In genomic region chr11:118448294-118448693, GRCh38 we compare ENCODE assay signal across 10 cellular contexts. TPM values are rescaled to one million over a fixed set of nuclear protein-coding genes. Genes with fewer than 3 reads are reported as not detected.
DNase-seq lines count a peak whose midpoint lies in the region; ATAC-seq and TF ChIP-seq lines count a peak whose summit lies in the region.
"Had no signal": no experiment of that assay in that cellular context is flagged by ENCODE, and none has a peak within 500 bp of the region (broad histone marks: within the 10 kb centered on the region; RNA-seq: fewer than 3 reads in every experiment).

No MANE protein-coding gene starts in this region.

- H3K4me3 Mint-ChIP-seq in activated naive CD8-positive, alpha-beta T cell treated with anti-CD3 and anti-CD28 coated beads, Interleukin-2, amount 10 ng/mL, durations not matched to agents 7 days and 5 days: peak overlapping the region; percentile 6
- H3K4me3 Mint-ChIP-seq: brain had no signal

- ATAC-seq in GM19351 (IDR thresholded peaks at IDR 0.05; ENCODE audit: unreplicated experiment) (peak; percentile 87), HG03095 (IDR thresholded peaks at IDR 0.05; ENCODE audit: unreplicated experiment) (peak; percentile 72)
- peak; percentile 85 for ATAC-seq in activated naive CD8-positive, alpha-beta T cell treated with anti-CD3 and anti-CD28 coated beads, Interleukin-2, amount 10 ng/mL, durations not matched to agents 7 days and 5 days (ENCODE audit: low read depth)

- H3K4me1 ChIP-seq in A673 (ENCODE audit: insufficient read depth, low read length, poor library complexity, severe bottlenecking) (peaks cover 11% of the 10 kb centered on the region), smooth muscle cell (ENCODE audit: low read depth) (no peaks in the 10 kb centered on the region)

- H3K36me3 ChIP-seq in A673 (ENCODE audit: insufficient read depth, low read length, poor library complexity, severe bottlenecking) (no peaks in the 10 kb centered on the region), smooth muscle cell (ENCODE audit: low read depth) (no peaks in the 10 kb centered on the region)

- DNase-seq in ELR (ENCODE audit: low read depth): peak; percentile 66
- no peak for DNase-seq in activated naive CD8-positive, alpha-beta T cell treated with anti-CD3 and anti-CD28 coated beads, Interleukin-2, amount 10 ng/mL, durations not matched to agents 7 days and 5 days
- no peak for DNase-seq in A673 (ENCODE audit: low spot score)
- DNase-seq in Ammon's horn (ENCODE audit: low spot score): no peak
- no peak for DNase-seq in dorsolateral prefrontal cortex
- DNase-seq in smooth muscle cell (lab: John Stamatoyannopoulos, UW; ENCODE audit: unreplicated experiment): no peak
- DNase-seq: Kasumi-1 had no signal

- no peak overlapping the region for H3K27ac ChIP-seq in A673 (ENCODE audit: low read depth, low read length, poor library complexity, severe bottlenecking)
- no peak overlapping the region for H3K27ac ChIP-seq in dorsolateral prefrontal cortex
- H3K27ac ChIP-seq in smooth muscle cell (ENCODE audit: low read depth): no peak overlapping the region

- peaks cover 42% of the 10 kb centered on the region for H3K4me1 Mint-ChIP-seq in activated naive CD8-positive, alpha-beta T cell treated with anti-CD3 and anti-CD28 coated beads, Interleukin-2, amount 10 ng/mL, durations not matched to agents 7 days and 5 days

- no peak overlapping the region for H3K27ac Mint-ChIP-seq in activated naive CD8-positive, alpha-beta T cell treated with anti-CD3 and anti-CD28 coated beads, Interleukin-2, amount 10 ng/mL, durations not matched to agents 7 days and 5 days
- H3K27ac Mint-ChIP-seq: brain had no signal

- H3K36me3 Mint-ChIP-seq in activated naive CD8-positive, alpha-beta T cell treated with anti-CD3 and anti-CD28 coated beads, Interleukin-2, amount 10 ng/mL, durations not matched to agents 7 days and 5 days: peaks cover 43% of the 10 kb centered on the region

- H3K9ac ChIP-seq in smooth muscle cell (ENCODE audit: low read depth): no peak overlapping the region

- BruUV-seq in A673 (replicated peaks; lab: Mats Ljungman, UMichigan): no TSS peak

- no peaks in the 10 kb centered on the region for H3K9me3 Mint-ChIP-seq in activated naive CD8-positive, alpha-beta T cell treated with anti-CD3 and anti-CD28 coated beads, Interleukin-2, amount 10 ng/mL, durations not matched to agents 7 days and 5 days
- H3K9me3 Mint-ChIP-seq: brain had no signal

- H3K4me3 ChIP-seq in A673 (ENCODE audit: low read depth, low read length, poor library complexity, severe bottlenecking): no peak overlapping the region
- no peak overlapping the region for H3K4me3 ChIP-seq in dorsolateral prefrontal cortex
- no peak overlapping the region for H3K4me3 ChIP-seq in smooth muscle cell

- H3K4me2 ChIP-seq in smooth muscle cell: no peak overlapping the region

- no peak for TF ChIP-seq CTCF in A673 (conservative IDR thresholded peaks at IDR 0.05; ENCODE audit: low read depth, low read length)
- TF ChIP-seq CTCF in dorsolateral prefrontal cortex (IDR thresholded peaks at IDR 0.05 in 54 of 56, conservative IDR thresholded peaks at IDR 0.05 in 2 of 56; ENCODE audit: low read depth in 1 of 56, partially characterized antibody in 56 of 56): no peak
- no peak for TF ChIP-seq CTCF in smooth muscle cell (IDR thresholded peaks at IDR 0.05; ENCODE audit: borderline replicate concordance, insufficient read depth, poor library complexity, severe bottlenecking)

- H3K79me2 ChIP-seq in smooth muscle cell (ENCODE audit: low read depth): peaks cover 100% of the 10 kb centered on the region

- CTCF ChIA-PET in A673 (lab: Charles Lee): no interaction called here

- H3F3A ChIP-seq in smooth muscle cell (ENCODE audit: low read depth): no peaks in the 10 kb centered on the region

- intact Hi-C loops in A673 (cut with micrococcal nuclease; ENCODE audit: unreplicated experiment): no loop called here
- intact Hi-C loops in dorsolateral prefrontal cortex (cut with DNase I): no loop called here

- H4K20me1 ChIP-seq in smooth muscle cell (ENCODE audit: low read depth): peaks cover 100% of the 10 kb centered on the region

- no peaks in the 10 kb centered on the region for H3K27me3 ChIP-seq in A673 (replicated peaks; ENCODE audit: insufficient read depth, low read depth, low read length, poor library complexity)
- H3K27me3 ChIP-seq in dorsolateral prefrontal cortex: no peaks in the 10 kb centered on the region
- no peaks in the 10 kb centered on the region for H3K27me3 ChIP-seq in smooth muscle cell (ENCODE audit: low read depth)

- no peaks in the 10 kb centered on the region for H3K27me3 Mint-ChIP-seq in activated naive CD8-positive, alpha-beta T cell treated with anti-CD3 and anti-CD28 coated beads, Interleukin-2, amount 10 ng/mL, durations not matched to agents 7 days and 5 days
- H3K27me3 Mint-ChIP-seq: brain had no signal

- no peak overlapping the region for H2AFZ ChIP-seq in smooth muscle cell (ENCODE audit: low read depth)

- POLR2A ChIA-PET in activated naive CD8-positive, alpha-beta T cell treated with anti-CD3 and anti-CD28 coated beads, Interleukin-2, amount 10 ng/mL, durations not matched to agents 7 days and 5 days (lab: Charles Lee): interaction anchor here (0.8 to 1.7 kb wide), 2 partner anchors 10 to 13 kb away, joined by 3 to 15 read pairs; partner anchors contain the start of gene KMT2A
- POLR2A ChIA-PET in A673 (lab: Charles Lee; ENCODE audit: low non-redundant PET): no interaction called here

- H3K9me3 ChIP-seq in A673 (ENCODE audit: low read depth, low read length, poor library complexity, severe bottlenecking) (no peaks in the 10 kb centered on the region), smooth muscle cell (replicated peaks; ENCODE audit: low read depth) (no peaks in the 10 kb centered on the region)

RNA-seq across cellular contexts. Expression of gene KMT2A, which starts 12.0 kb away (rescaled TPM):
- 100 to 1,000 TPM; 117 to 126 TPM for total RNA-seq in activated naive CD8-positive, alpha-beta T cell treated with anti-CD3 and anti-CD28 coated beads, Interleukin-2, amount 10 ng/mL, durations not matched to agents 7 days and 5 days
- total RNA-seq in A673 (2021) (116 and 121 TPM in 2 replicates), dorsolateral prefrontal cortex (100 to 1,000 TPM; 104 to 177 (median 133) TPM), smooth muscle cell (26.6 and 27.8 TPM in 2 replicates)
- polyA plus RNA-seq in smooth muscle cell: 15.5 and 19.6 TPM in 2 replicates

RNA-seq across cellular contexts. Expression of gene ATP5MG, which starts 46.9 kb away (rescaled TPM):
- 100 to 1,000 TPM; 202 to 224 TPM for total RNA-seq in activated naive CD8-positive, alpha-beta T cell treated with anti-CD3 and anti-CD28 coated beads, Interleukin-2, amount 10 ng/mL, durations not matched to agents 7 days and 5 days
- total RNA-seq in A673 (2021): 303 and 334 TPM in 2 replicates
- 100 to 1,000 TPM in 113 of 120 experiments, 10 to 100 TPM in 7; 79.3 to 209 (median 146) TPM for total RNA-seq in dorsolateral prefrontal cortex
- 59.2 and 80.5 TPM in 2 replicates for total RNA-seq in smooth muscle cell
- polyA plus RNA-seq in smooth muscle cell: 428 and 479 TPM in 2 replicates
